ENCODE assay signal across 8 cellular contexts in the genomic region with DNA sequence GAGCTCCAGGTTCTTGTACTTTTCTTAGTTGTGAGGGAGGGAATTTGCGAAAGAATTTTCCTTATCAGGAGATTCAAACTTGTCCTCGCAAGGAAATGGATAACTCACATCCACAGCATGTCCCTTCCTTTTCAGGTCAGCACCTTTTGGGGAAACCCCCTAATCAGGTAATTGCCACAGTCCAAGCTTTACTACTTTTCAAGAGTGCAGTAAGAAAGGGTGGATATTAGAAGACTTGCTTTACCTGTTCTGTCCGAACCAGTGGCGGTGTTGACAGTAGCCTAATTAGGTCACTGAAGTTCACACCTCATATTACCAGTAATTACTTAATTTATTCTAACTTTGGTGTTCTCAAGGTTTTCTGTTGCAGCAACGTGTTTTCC. TPM values are rescaled to one million over a fixed set of nuclear protein-coding genes. Genes with fewer than 3 reads are reported as not detected.
DNase-seq lines count a peak whose midpoint lies in the region; ATAC-seq and TF ChIP-seq lines count a peak whose summit lies in the region.

No MANE protein-coding gene starts in this region.

- BruUV-seq in PC-9 (replicated peaks; lab: Mats Ljungman, UMichigan), result TSS peak; percentile 31

- no peaks in the 10 kb centered on the region for H3K9me2 ChIP-seq in PC-9 (ENCODE audit: insufficient read depth)

- TF ChIP-seq CTCF in PC-9 (conservative IDR thresholded peaks at IDR 0.05) (no peak), osteoblast (IDR thresholded peaks at IDR 0.05; ENCODE audit: extremely low read depth, low read depth, low read length) (no peak)

- ATAC-seq in HG02759 (IDR thresholded peaks at IDR 0.05; ENCODE audit: unreplicated experiment) (peak; percentile 18), esophagus mucosa (peak; percentile 95)

- no peaks in the 10 kb centered on the region for H3F3A ChIP-seq in PC-9 (ENCODE audit: insufficient read depth, low read depth)

- intact Hi-C loops in PC-9 (cut with micrococcal nuclease; ENCODE audit: unreplicated experiment), result loop anchor here (5.0 kb wide), 1 partner anchor 1769 kb away; no protein-coding TSS in a partner anchor

- H2AFZ ChIP-seq in PC-9 (peak overlapping the region; percentile 95), osteoblast (ENCODE audit: low read length) (peak overlapping the region; percentile 95)

- H3K4me2 ChIP-seq in PC-9 (peak overlapping the region; percentile 88), osteoblast (ENCODE audit: insufficient read depth, low read length) (peak overlapping the region; percentile 92)

- H3K27ac ChIP-seq in PC-9 (peak overlapping the region; percentile 27; the same call in 1 of the 2 replicates), osteoblast (ENCODE audit: low read depth, low read length) (peak overlapping the region; percentile 78)

- H3K36me3 ChIP-seq in PC-9 (ENCODE audit: low read depth), result no peaks in the 10 kb centered on the region
- H3K36me3 ChIP-seq in osteoblast (ENCODE audit: insufficient read depth, low read length), result no peaks in the 10 kb centered on the region

- H4K20me1 ChIP-seq in PC-9 (ENCODE audit: insufficient read depth), result no peaks in the 10 kb centered on the region; the same call in 1 of the 2 replicates
- peaks cover 15% of the 10 kb centered on the region for H4K20me1 ChIP-seq in osteoblast (ENCODE audit: insufficient read depth, low read length)

- DNase-seq in DMS53 (lab: John Stamatoyannopoulos, UW), result peak; percentile 58
- no peak for DNase-seq in DMS53 treated with DMSO at 0.1 percent for 48 hours (lab: John Stamatoyannopoulos, UW; ENCODE audit: unreplicated experiment)
- DNase-seq in PC-9, result peak in 1 of 2 experiments; percentile 52
- DNase-seq in osteoblast (ENCODE audit: insufficient read length, low spot score, missing footprints), result no peak
- DNase-seq in KG1 (lab: John Stamatoyannopoulos, UW), result no peak
- DNase-seq in stimulated activated CD4-positive, alpha-beta T cell treated with anti-CD3 and anti-CD28 coated beads, Interleukin-2, amount 100 ng/mL, for 24 hours, result no peak

- H3K27me3 ChIP-seq in PC-9 (ENCODE audit: insufficient read depth, low read depth) (no peaks in the 10 kb centered on the region), osteoblast (ENCODE audit: insufficient read depth, low read length) (no peaks in the 10 kb centered on the region)

- POLR2A ChIA-PET in PC-9 (lab: Charles Lee; ENCODE audit: unreplicated experiment), result no interaction called here

- CTCF ChIA-PET in PC-9 (lab: Charles Lee), result no interaction called here

- peaks cover 47% of the 10 kb centered on the region for H3K79me2 ChIP-seq in PC-9 (ENCODE audit: low read depth)
- H3K79me2 ChIP-seq in osteoblast (ENCODE audit: insufficient read depth, low read length), result peaks cover 55% of the 10 kb centered on the region

- H3K4me1 ChIP-seq in PC-9 (replicated peaks; ENCODE audit: insufficient read depth) (peaks cover 20% of the 10 kb centered on the region), osteoblast (ENCODE audit: insufficient read depth, low read length) (peaks cover 17% of the 10 kb centered on the region)

- H3K9me3 ChIP-seq in PC-9 (ENCODE audit: insufficient read depth, low read depth), result no peaks in the 10 kb centered on the region
- H3K9me3 ChIP-seq in osteoblast (ENCODE audit: low read depth, low read length), result no peaks in the 10 kb centered on the region

- peak overlapping the region; percentile 74 for H3K4me3 ChIP-seq in PC-9
- H3K4me3 ChIP-seq in osteoblast (ENCODE audit: insufficient read depth, low read length), result peak overlapping the region; percentile 93

RNA-seq across cellular contexts. Expression of a gene that starts 6.7 kb away (rescaled TPM):
- total RNA-seq in PC-9 (2021) (not detected in 2 replicates), esophagus mucosa (not detected), osteoblast (under 0.01 TPM in 1 of 2 replicates, not detected in the other)
